1 cellular context compared by ENCODE assay signal in genomic region chr1:153795934-153796785, GRCh38.
TF ChIP-seq lines count a peak whose summit lies in the region.

No MANE protein-coding gene starts in this region.

TF ChIP-seq in HepG2, 621 proteins besides CTCF, POLR2A, EP300 and RAD21 (continued from another document):
- no peak for TF ChIP-seq NFE2 (CRISPR knock-in tag; IDR thresholded peaks at IDR 0.05)
